In genomic region chr7:47458057-47458456, GRCh38 we compare ENCODE assay signal across 10 cellular contexts.
DNase-seq lines count a peak whose midpoint lies in the region; ATAC-seq and TF ChIP-seq lines count a peak whose summit lies in the region.
"Had no signal": no experiment of that assay in that cellular context is flagged by ENCODE, and none has a peak within 500 bp of the region (broad histone marks: within the 10 kb centered on the region; RNA-seq: fewer than 3 reads in every experiment).

No MANE protein-coding gene starts in this region.

- BruUV-seq in IMR-90 (replicated peaks; lab: Mats Ljungman, UMichigan), result no TSS peak

- H3K4ac ChIP-seq in IMR-90 (ENCODE audit: low read depth, low read length) (peak overlapping the region; percentile 82; the same call in 1 of the 2 replicates), mesenchymal stem cell (ENCODE audit: low read depth in 1 of 2, low read length in 2 of 2) (no peak overlapping the region), neuronal stem cell (ENCODE audit: low read length) (no peak overlapping the region)

- no peak for TF ChIP-seq CTCF in IMR-90 (conservative IDR thresholded peaks at IDR 0.05; ENCODE audit: low read depth, low read length)

- H3K4me1 ChIP-seq in ACC112 (ENCODE audit: control insufficient read depth, insufficient read depth, low read length, unreplicated experiment), result peaks cover 62% of the 10 kb centered on the region
- peaks cover 38% of the 10 kb centered on the region for H3K4me1 ChIP-seq in IMR-90 (ENCODE audit: control insufficient read depth, insufficient read depth, low read length)
- peaks cover 33% of the 10 kb centered on the region for H3K4me1 ChIP-seq in mesenchymal stem cell (ENCODE audit: control insufficient read depth, insufficient read depth, low read depth, low read length)
- H3K4me1 ChIP-seq in neuronal stem cell (ENCODE audit: control insufficient read depth in 2 of 2, insufficient read depth in 1 of 2, low read depth in 1 of 2, low read length in 2 of 2), result peaks cover 0 to 33% of the 10 kb centered on the region in 2 donors

- H2BK12ac ChIP-seq in mesenchymal stem cell (ENCODE audit: low read length in 2 of 2) (no peak overlapping the region), neuronal stem cell (ENCODE audit: low read length) (no peak overlapping the region)

- H3K79me2 ChIP-seq in ACC112 (ENCODE audit: control insufficient read depth, insufficient read depth, low read length, unreplicated experiment), result peaks cover 22% of the 10 kb centered on the region

- H2BK15ac ChIP-seq in IMR-90 (ENCODE audit: low read depth, low read length) (peak overlapping the region; percentile 73; the same call in 2 of the 3 replicates), mesenchymal stem cell (ENCODE audit: low read depth, poor library complexity, severe bottlenecking) (no peak overlapping the region), neuronal stem cell (ENCODE audit: low read length) (no peak overlapping the region)

- DNase-seq in IMR-90, result peak; percentile 99
- DNase-seq in dermis microvascular lymphatic vessel endothelial cell (ENCODE audit: low read depth in 2 of 2), result peak; percentile 85 to 86
- DNase-seq in mesenchymal stem cell, result peak; percentile 91
- DNase-seq in NCI-H146 treated with DMSO at 0.1 percent for 48 hours (lab: John Stamatoyannopoulos, UW; ENCODE audit: unreplicated experiment), result no peak
- no peak for DNase-seq in hippocampal formation (lab: John Stamatoyannopoulos, UW)
- no peak for DNase-seq in neuronal stem cell (ENCODE audit: low spot score)
- DNase-seq: NCI-H1436 treated with DMSO at 0.1 percent for 48 hours had no signal

- peak overlapping the region; percentile 85 for H2BK20ac ChIP-seq in IMR-90 (ENCODE audit: low read depth, low read length)

- peaks cover 48% of the 10 kb centered on the region for H3K9me1 ChIP-seq in IMR-90 (ENCODE audit: insufficient read depth, low read length)

- no peaks in the 10 kb centered on the region for H3K27me3 ChIP-seq in ACC112 (ENCODE audit: insufficient read depth, low read length)
- H3K27me3 ChIP-seq in IMR-90 (ENCODE audit: control insufficient read depth, insufficient read depth, low read length), result no peaks in the 10 kb centered on the region
- H3K27me3 ChIP-seq in mesenchymal stem cell (ENCODE audit: control insufficient read depth in 1 of 2, insufficient read depth in 1 of 2, low read length in 2 of 2), result peaks cover 0 to 13% of the 10 kb centered on the region in 2 experiments
- H3K27me3 ChIP-seq in neuronal stem cell (ENCODE audit: control insufficient read depth in 3 of 3, insufficient read depth in 3 of 3, low read depth in 1 of 3, low read length in 3 of 3), result no peaks in the 10 kb centered on the region

- H4K20me1 ChIP-seq in IMR-90 (ENCODE audit: insufficient read depth, low read length), result peaks cover 57% of the 10 kb centered on the region

- POLR2A ChIA-PET in IMR-90 (lab: Charles Lee; ENCODE audit: unreplicated experiment), result no interaction called here

- in situ Hi-C loops in IMR-90 (cut with MboI; ENCODE audit: low sequenced_read_pairs), result no loop called here

- H3K9me3 ChIP-seq in IMR-90 (ENCODE audit: control insufficient read depth, insufficient read depth, low read length), result no peaks in the 10 kb centered on the region
- H3K9me3 ChIP-seq in mesenchymal stem cell (ENCODE audit: control insufficient read depth, low read length), result no peaks in the 10 kb centered on the region
- peaks cover 0 to 2% of the 10 kb centered on the region in 2 donors for H3K9me3 ChIP-seq in neuronal stem cell (replicated peaks in 1 of 2; ENCODE audit: control insufficient read depth in 2 of 2, insufficient read depth in 1 of 2, low read depth in 1 of 2, low read length in 2 of 2)

- H3K23ac ChIP-seq in IMR-90 (ENCODE audit: low read depth, low read length), result peak overlapping the region; percentile 52; the same call in 1 of the 2 replicates
- H3K23ac ChIP-seq in mesenchymal stem cell (ENCODE audit: low read length in 2 of 2), result no peak overlapping the region
- no peak overlapping the region for H3K23ac ChIP-seq in neuronal stem cell (ENCODE audit: low read depth, low read length, poor library complexity)

- TF ChIP-seq POLR2A in IMR-90 (IDR thresholded peaks at IDR 0.05; ENCODE audit: low read depth, low read length), result no peak

- H3K79me1 ChIP-seq in IMR-90 (ENCODE audit: low read depth in 1 of 2, low read length in 2 of 2) (peaks cover 48 to 89% of the 10 kb centered on the region in 2 experiments), mesenchymal stem cell (replicated peaks; ENCODE audit: low read length, poor library complexity, severe bottlenecking) (peaks cover 39% of the 10 kb centered on the region), neuronal stem cell (ENCODE audit: low read depth, low read length) (peaks cover 8% of the 10 kb centered on the region)

- H3K18ac ChIP-seq in IMR-90 (ENCODE audit: low read depth, low read length) (peak overlapping the region; percentile 26; the same call in 1 of the 2 replicates), mesenchymal stem cell (ENCODE audit: low read depth in 1 of 2, low read length in 2 of 2) (peak overlapping the region in 1 of 2 experiments; percentile 8), neuronal stem cell (ENCODE audit: low read length) (no peak overlapping the region)

- CTCF ChIA-PET in IMR-90 (lab: Yijun Ruan, JAX), result interaction anchor here (0.6 kb wide), 1 partner anchor 112 kb away, joined by 5 read pairs; no protein-coding TSS in a partner anchor

- intact Hi-C loops in IMR-90 (cut with micrococcal nuclease), result no loop called here

- H4K5ac ChIP-seq in IMR-90 (ENCODE audit: low read depth, low read length), result no peak overlapping the region

- no peak overlapping the region; the same call in 1 of the 2 replicates for H4K91ac ChIP-seq in IMR-90 (ENCODE audit: insufficient read depth, low read depth, low read length)
- H4K91ac ChIP-seq in mesenchymal stem cell (ENCODE audit: low read length), result no peak overlapping the region
- no peak overlapping the region for H4K91ac ChIP-seq in neuronal stem cell (ENCODE audit: low read depth, low read length, poor library complexity)

- 20% methylated on average over 3 of the region's 5 CpGs; no CpG with 5 or more reads in 1 of the 2 experiments for WGBS in IMR-90 (ENCODE audit: extremely low coverage in 2 of 2, insufficient read length in 1 of 2), 2 experiments
- WGBS in mesenchymal stem cell, result 55% methylated on average over 5 of the region's 5 CpGs
- WGBS in neuronal stem cell (ENCODE audit: extremely low coverage in 2 of 2, insufficient read length in 2 of 2, insufficient replicate concordance in 1 of 2), 2 donors, result no CpG with 5 or more reads among the region's 5 CpGs

- H2AK9ac ChIP-seq in IMR-90 (replicated peaks; ENCODE audit: low read depth, low read length, poor library complexity), result no peak overlapping the region

- H3K56ac ChIP-seq in IMR-90 (ENCODE audit: extremely low read depth, insufficient read depth, low read length), result no peak overlapping the region

- peak overlapping the region; percentile 15 for H2BK5ac ChIP-seq in IMR-90 (ENCODE audit: low read depth, low read length, poor library complexity, severe bottlenecking)
- no peak overlapping the region for H2BK5ac ChIP-seq in mesenchymal stem cell (ENCODE audit: low read depth, low read length, poor library complexity, severe bottlenecking)
- no peak overlapping the region for H2BK5ac ChIP-seq in neuronal stem cell (ENCODE audit: low read length)

- H3K4me2 ChIP-seq in IMR-90 (ENCODE audit: low read depth, low read length) (no peak overlapping the region), mesenchymal stem cell (ENCODE audit: low read length, poor library complexity, severe bottlenecking) (no peak overlapping the region), neuronal stem cell (ENCODE audit: insufficient read depth, low read length, poor library complexity, severe bottlenecking) (no peak overlapping the region)

- peak overlapping the region; percentile 64 for H3K27ac ChIP-seq in ACC112 (ENCODE audit: low read depth, low read length)
- H3K27ac ChIP-seq in IMR-90 (ENCODE audit: insufficient read depth, low read length), result no peak overlapping the region
- no peak overlapping the region for H3K27ac ChIP-seq in mesenchymal stem cell (ENCODE audit: low read length, poor library complexity, severe bottlenecking)
- no peak overlapping the region for H3K27ac ChIP-seq in neuronal stem cell (replicated peaks; ENCODE audit: low read length)
- H3K27ac ChIP-seq: VCaP had no signal

- peak overlapping the region in 1 of 2 experiments; percentile 78; a peak in 2 of 4 replicates for H4K8ac ChIP-seq in IMR-90 (ENCODE audit: low read depth in 2 of 2, low read length in 2 of 2)
- H4K8ac ChIP-seq in mesenchymal stem cell (ENCODE audit: low read length), result no peak overlapping the region
- no peak overlapping the region for H4K8ac ChIP-seq in neuronal stem cell (ENCODE audit: low read depth, low read length)

- no peak for TF ChIP-seq RAD21 in IMR-90 (IDR thresholded peaks at IDR 0.05; ENCODE audit: low read length)

- no peaks in the 10 kb centered on the region for H3K36me3 ChIP-seq in ACC112 (ENCODE audit: insufficient read depth, low read length)
- H3K36me3 ChIP-seq in IMR-90 (ENCODE audit: control insufficient read depth, insufficient read depth, low read length), result no peaks in the 10 kb centered on the region
- peaks cover 0 to 19% of the 10 kb centered on the region in 2 experiments for H3K36me3 ChIP-seq in mesenchymal stem cell (ENCODE audit: control insufficient read depth in 1 of 2, insufficient read depth in 2 of 2, low read depth in 1 of 2, low read length in 2 of 2)
- no peaks in the 10 kb centered on the region for H3K36me3 ChIP-seq in neuronal stem cell (replicated peaks in 1 of 2; ENCODE audit: control insufficient read depth in 2 of 2, insufficient read depth in 2 of 2, low read length in 2 of 2)

- H3K9ac ChIP-seq in IMR-90 (ENCODE audit: low read depth, low read length), result no peak overlapping the region
- H3K9ac ChIP-seq in mesenchymal stem cell (ENCODE audit: low read length), result no peak overlapping the region
- H3K9ac ChIP-seq in neuronal stem cell (ENCODE audit: low read depth, low read length, poor library complexity), result no peak overlapping the region

- H3K14ac ChIP-seq in IMR-90 (replicated peaks; ENCODE audit: low read depth, low read length) (peak overlapping the region; percentile 65), mesenchymal stem cell (ENCODE audit: low read length in 2 of 2) (no peak overlapping the region), neuronal stem cell (ENCODE audit: low read length) (no peak overlapping the region)

- H2AK5ac ChIP-seq in IMR-90 (ENCODE audit: low read depth, low read length), result peak overlapping the region; percentile 94
- no peak overlapping the region for H2AK5ac ChIP-seq in mesenchymal stem cell (ENCODE audit: low read length, severe bottlenecking)
- H2AK5ac ChIP-seq in neuronal stem cell (ENCODE audit: low read depth, low read length), result no peak overlapping the region

- peak; percentile 61 for ATAC-seq in IMR-90 (ENCODE audit: low read depth)
- ATAC-seq in GM19023 (IDR thresholded peaks at IDR 0.05; ENCODE audit: unreplicated experiment), result no peak

- no peak overlapping the region for H2AFZ ChIP-seq in ACC112 (ENCODE audit: low read length, unreplicated experiment)
- H2AFZ ChIP-seq in IMR-90 (replicated peaks; ENCODE audit: low read length, poor library complexity), result peak overlapping the region; percentile 26
- no peak overlapping the region for H2AFZ ChIP-seq in mesenchymal stem cell (ENCODE audit: low read depth, low read length)
- no peak overlapping the region for H2AFZ ChIP-seq in neuronal stem cell (ENCODE audit: low read length)

- dilution Hi-C loops in IMR-90 (cut with HindIII; ENCODE audit: low sequenced_read_pairs, unreplicated experiment), result no loop called here

- H2BK120ac ChIP-seq in IMR-90 (ENCODE audit: low read depth, low read length) (peak overlapping the region; percentile 75), mesenchymal stem cell (ENCODE audit: low read depth, low read length) (no peak overlapping the region), neuronal stem cell (ENCODE audit: low read depth, low read length) (no peak overlapping the region)

- no peak overlapping the region for H3K4me3 ChIP-seq in ACC112 (ENCODE audit: low read depth, low read length)
- no peak overlapping the region for H3K4me3 ChIP-seq in IMR-90 (ENCODE audit: insufficient read depth, low read depth, low read length)
- H3K4me3 ChIP-seq in mesenchymal stem cell (ENCODE audit: insufficient read depth in 1 of 2, low read depth in 1 of 2, low read length in 2 of 2), result no peak overlapping the region
- H3K4me3 ChIP-seq in neuronal stem cell (ENCODE audit: low read length in 2 of 2), result no peak overlapping the region

Comparison
In these comparisons a context has a peak if more than half of its experiments do, and no peak if none do; other contexts are left out.
1. DNase-seq: peak in IMR-90 (single experiment), dermis microvascular lymphatic vessel endothelial cell (2 of 2) and mesenchymal stem cell (single experiment); none in NCI-H146 treated with DMSO at 0.1 percent for 48 hours (single experiment), hippocampal formation (0 of 2) and neuronal stem cell (single experiment).